ENCODE assay signal across 10 cellular contexts in the genomic region with DNA sequence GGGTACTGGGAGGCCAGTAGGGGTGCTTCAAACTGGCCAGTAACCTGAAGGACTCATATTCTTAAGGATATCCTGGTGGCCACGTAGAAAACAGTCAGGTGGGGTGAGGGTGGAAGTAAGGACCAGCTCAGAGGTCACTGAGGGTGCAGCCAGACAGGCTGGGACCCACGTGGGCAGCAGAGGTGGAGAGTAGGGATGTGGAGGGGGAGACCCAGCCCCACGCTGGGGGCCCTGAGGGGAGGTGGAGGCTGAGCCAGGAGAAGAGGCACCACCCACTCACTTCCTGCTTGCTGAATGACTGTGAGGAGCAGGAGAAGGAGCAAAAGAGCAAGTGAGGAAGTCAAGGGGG. TPM values are rescaled to one million over a fixed set of nuclear protein-coding genes. Genes with fewer than 3 reads are reported as not detected.
A peak's percentile ranks its signal among the peaks of the same experiment; 100 is the strongest.
DNase-seq lines count a peak whose midpoint lies in the region; ATAC-seq, FAIRE-seq and TF ChIP-seq lines count a peak whose summit lies in the region.
"Had no signal": no experiment of that assay in that cellular context is flagged by ENCODE, and none has a peak within 500 bp of the region (broad histone marks: within the 10 kb centered on the region; RNA-seq: fewer than 3 reads in every experiment).

No MANE protein-coding gene starts in this region.

- H2AFZ ChIP-seq in astrocyte (ENCODE audit: low read depth, low read length) = peak overlapping the region; percentile 40

- peaks cover 10% of the 10 kb centered on the region for H3K36me3 Mint-ChIP-seq in Caco-2 (ENCODE audit: insufficient read depth, unreplicated experiment)
- no peaks in the 10 kb centered on the region for H3K36me3 Mint-ChIP-seq in astrocyte (ENCODE audit: low read depth, unreplicated experiment)
- H3K36me3 Mint-ChIP-seq in activated CD4-positive, alpha-beta memory T cell treated with anti-CD3 and anti-CD28 coated beads, Interleukin-2, amount 10 ng/mL, durations not matched to agents 7 days and 5 days (ENCODE audit: low read depth) = no peaks in the 10 kb centered on the region
- H3K36me3 Mint-ChIP-seq: memory B cell had no signal

- DNase-seq in Caco-2 (peak in 1 of 2 experiments; percentile 65), astrocyte (ENCODE audit: low read depth) (no peak), kidney tubule cell (ENCODE audit: low spot score) (peak; percentile 72), retinal pigment epithelial cell (ENCODE audit: low read depth) (peak; percentile 56), DMS79 (lab: John Stamatoyannopoulos, UW) (no peak)
- DNase-seq in activated CD4-positive, alpha-beta memory T cell treated with anti-CD3 and anti-CD28 coated beads, Interleukin-2, amount 10 ng/mL, durations not matched to agents 7 days and 5 days = no peak

- H3K27ac Mint-ChIP-seq in Caco-2 (ENCODE audit: unreplicated experiment) (peak overlapping the region; percentile 92), astrocyte (ENCODE audit: unreplicated experiment) (peak overlapping the region; percentile 100)
- no peak overlapping the region for H3K27ac Mint-ChIP-seq in activated CD4-positive, alpha-beta memory T cell treated with anti-CD3 and anti-CD28 coated beads, Interleukin-2, amount 10 ng/mL, durations not matched to agents 7 days and 5 days
- H3K27ac Mint-ChIP-seq: memory B cell had no signal

- H3K4me1 Mint-ChIP-seq in Caco-2 (ENCODE audit: low read depth, unreplicated experiment) = peaks cover 35% of the 10 kb centered on the region
- peaks cover 34% of the 10 kb centered on the region for H3K4me1 Mint-ChIP-seq in astrocyte (ENCODE audit: low read depth, unreplicated experiment)
- H3K4me1 Mint-ChIP-seq in activated CD4-positive, alpha-beta memory T cell treated with anti-CD3 and anti-CD28 coated beads, Interleukin-2, amount 10 ng/mL, durations not matched to agents 7 days and 5 days = no peaks in the 10 kb centered on the region
- H3K4me1 Mint-ChIP-seq: memory B cell had no signal

- H3K36me3 ChIP-seq in Caco-2 (ENCODE audit: control insufficient read depth, insufficient read depth, low read length) (no peaks in the 10 kb centered on the region), astrocyte (ENCODE audit: insufficient read depth, low read length) (no peaks in the 10 kb centered on the region)

- H3K9me3 Mint-ChIP-seq in Caco-2 (ENCODE audit: unreplicated experiment) = no peaks in the 10 kb centered on the region
- H3K9me3 Mint-ChIP-seq in astrocyte (ENCODE audit: unreplicated experiment) = peaks cover under 1% of the 10 kb centered on the region
- no peaks in the 10 kb centered on the region for H3K9me3 Mint-ChIP-seq in activated CD4-positive, alpha-beta memory T cell treated with anti-CD3 and anti-CD28 coated beads, Interleukin-2, amount 10 ng/mL, durations not matched to agents 7 days and 5 days

- H3K4me1 ChIP-seq in Caco-2 (peaks cover 46% of the 10 kb centered on the region), astrocyte (ENCODE audit: insufficient read depth, low read length) (peaks cover 37% of the 10 kb centered on the region)

- BruUV-seq in Caco-2 (replicated peaks; lab: Mats Ljungman, UMichigan) = no TSS peak

- no peak overlapping the region for H3K4me3 ChIP-seq in Caco-2 (ENCODE audit: low read depth, low read length)
- no peak overlapping the region for H3K4me3 ChIP-seq in astrocyte (ENCODE audit: insufficient read depth, low read depth, low read length)
- H3K4me3 ChIP-seq in retinal pigment epithelial cell (ENCODE audit: low read length) = no peak overlapping the region

- peak overlapping the region; percentile 42 for H3K4me3 Mint-ChIP-seq in Caco-2 (ENCODE audit: unreplicated experiment)
- H3K4me3 Mint-ChIP-seq in astrocyte (ENCODE audit: unreplicated experiment) = peak overlapping the region; percentile 54
- no peak overlapping the region for H3K4me3 Mint-ChIP-seq in activated CD4-positive, alpha-beta memory T cell treated with anti-CD3 and anti-CD28 coated beads, Interleukin-2, amount 10 ng/mL, durations not matched to agents 7 days and 5 days
- H3K4me3 Mint-ChIP-seq: memory B cell had no signal

- H4K20me1 ChIP-seq in astrocyte (ENCODE audit: insufficient read depth, low read length) = no peaks in the 10 kb centered on the region

- H3K79me2 ChIP-seq in astrocyte (ENCODE audit: insufficient read depth, low read length) = no peaks in the 10 kb centered on the region

- H3K27me3 Mint-ChIP-seq in Caco-2 (ENCODE audit: insufficient read depth, unreplicated experiment) (no peaks in the 10 kb centered on the region), astrocyte (ENCODE audit: low read depth, unreplicated experiment) (peaks cover 10% of the 10 kb centered on the region)
- no peaks in the 10 kb centered on the region for H3K27me3 Mint-ChIP-seq in activated CD4-positive, alpha-beta memory T cell treated with anti-CD3 and anti-CD28 coated beads, Interleukin-2, amount 10 ng/mL, durations not matched to agents 7 days and 5 days

- peak overlapping the region; percentile 78 for H3K4me2 ChIP-seq in astrocyte (ENCODE audit: low read length)

- TF ChIP-seq CTCF in Caco-2 (IDR thresholded peaks at IDR 0.05; ENCODE audit: insufficient read depth in 1 of 2, low read depth in 1 of 2, low read length in 1 of 2, severe bottlenecking in 1 of 2, unreplicated experiment in 1 of 2) = no peak
- no peak for TF ChIP-seq CTCF in astrocyte (IDR thresholded peaks at IDR 0.05; ENCODE audit: insufficient read depth, low read depth, low read length)
- no peak for TF ChIP-seq CTCF in retinal pigment epithelial cell (conservative IDR thresholded peaks at IDR 0.05; ENCODE audit: low read depth, low read length)

- ATAC-seq in GM18907 (IDR thresholded peaks at IDR 0.05; ENCODE audit: unreplicated experiment) = no peak
- ATAC-seq in HG03457 (IDR thresholded peaks at IDR 0.05; ENCODE audit: unreplicated experiment) = no peak

- FAIRE-seq in astrocyte (lab: Jason Lieb, UNC) = no peak
- FAIRE-seq: G401.6 had no signal

- intact Hi-C loops in Caco-2 (cut with micrococcal nuclease; ENCODE audit: unreplicated experiment) = loop anchor here (1.0 kb wide), 1 partner anchor 38 kb away; no protein-coding TSS in a partner anchor

- POLR2A ChIA-PET in Caco-2 (lab: Charles Lee) = no interaction called here
- POLR2A ChIA-PET in activated CD4-positive, alpha-beta memory T cell treated with anti-CD3 and anti-CD28 coated beads, Interleukin-2, amount 10 ng/mL, durations not matched to agents 7 days and 5 days (lab: Charles Lee) = no interaction called here

- H3K27me3 ChIP-seq in Caco-2 (replicated peaks; ENCODE audit: control insufficient read depth, insufficient read depth, low read length) (no peaks in the 10 kb centered on the region), astrocyte (ENCODE audit: insufficient read depth, low read length) (no peaks in the 10 kb centered on the region)

- CTCF ChIA-PET in Caco-2 (lab: Charles Lee) = interaction anchor here (1.5 kb wide), 1 partner anchor 166 kb away, joined by 5 read pairs; no protein-coding TSS in a partner anchor
- CTCF ChIA-PET in activated CD4-positive, alpha-beta memory T cell treated with anti-CD3 and anti-CD28 coated beads, Interleukin-2, amount 10 ng/mL, durations not matched to agents 7 days and 5 days (lab: Charles Lee) = no interaction called here

- H3K9me3 ChIP-seq in Caco-2 (no peaks in the 10 kb centered on the region), astrocyte (ENCODE audit: insufficient read depth, low read depth, low read length) (no peaks in the 10 kb centered on the region)

- peak overlapping the region; percentile 97 for H3K27ac ChIP-seq in astrocyte (ENCODE audit: low read depth, low read length)

- peak overlapping the region; percentile 82 for H3K9ac ChIP-seq in astrocyte (ENCODE audit: low read length)

RNA-seq across cellular contexts. Expression of gene SERPINA3, which starts 12.6 kb away (rescaled TPM):
- total RNA-seq in Caco-2 (2022) = 1.3 and 2.3 TPM in 2 replicates
- total RNA-seq in astrocyte = 1.3 and 2.9 TPM in 2 replicates
- total RNA-seq in activated CD4-positive, alpha-beta memory T cell treated with anti-CD3 and anti-CD28 coated beads, Interleukin-2, amount 10 ng/mL, durations not matched to agents 7 days and 5 days = not detected

RNA-seq across cellular contexts. Expression of gene SERPINA5, which starts 18.4 kb away (rescaled TPM):
- total RNA-seq in Caco-2 (2022) (2.2 and 2.6 TPM in 2 replicates), astrocyte (0.23 and 0.36 TPM in 2 replicates)
- not detected for total RNA-seq in activated CD4-positive, alpha-beta memory T cell treated with anti-CD3 and anti-CD28 coated beads, Interleukin-2, amount 10 ng/mL, durations not matched to agents 7 days and 5 days

RNA-seq across cellular contexts. Expression of gene SERPINA4, which starts 38.4 kb away (rescaled TPM):
- total RNA-seq in Caco-2 (2022) = 5.5 and 6.3 TPM in 2 replicates
- total RNA-seq in astrocyte = not detected in 2 replicates
- total RNA-seq in activated CD4-positive, alpha-beta memory T cell treated with anti-CD3 and anti-CD28 coated beads, Interleukin-2, amount 10 ng/mL, durations not matched to agents 7 days and 5 days = not detected

Comparison
In these comparisons a context has a peak if more than half of its experiments do, and no peak if none do; other contexts are left out.
1. DNase-seq: peak in kidney tubule cell (single experiment) and retinal pigment epithelial cell (single experiment); none in astrocyte (single experiment), DMS79 (single experiment) and activated CD4-positive, alpha-beta memory T cell treated with anti-CD3 and anti-CD28 coated beads, Interleukin-2, amount 10 ng/mL, durations not matched to agents 7 days and 5 days (single experiment).